In the genomic region with DNA sequence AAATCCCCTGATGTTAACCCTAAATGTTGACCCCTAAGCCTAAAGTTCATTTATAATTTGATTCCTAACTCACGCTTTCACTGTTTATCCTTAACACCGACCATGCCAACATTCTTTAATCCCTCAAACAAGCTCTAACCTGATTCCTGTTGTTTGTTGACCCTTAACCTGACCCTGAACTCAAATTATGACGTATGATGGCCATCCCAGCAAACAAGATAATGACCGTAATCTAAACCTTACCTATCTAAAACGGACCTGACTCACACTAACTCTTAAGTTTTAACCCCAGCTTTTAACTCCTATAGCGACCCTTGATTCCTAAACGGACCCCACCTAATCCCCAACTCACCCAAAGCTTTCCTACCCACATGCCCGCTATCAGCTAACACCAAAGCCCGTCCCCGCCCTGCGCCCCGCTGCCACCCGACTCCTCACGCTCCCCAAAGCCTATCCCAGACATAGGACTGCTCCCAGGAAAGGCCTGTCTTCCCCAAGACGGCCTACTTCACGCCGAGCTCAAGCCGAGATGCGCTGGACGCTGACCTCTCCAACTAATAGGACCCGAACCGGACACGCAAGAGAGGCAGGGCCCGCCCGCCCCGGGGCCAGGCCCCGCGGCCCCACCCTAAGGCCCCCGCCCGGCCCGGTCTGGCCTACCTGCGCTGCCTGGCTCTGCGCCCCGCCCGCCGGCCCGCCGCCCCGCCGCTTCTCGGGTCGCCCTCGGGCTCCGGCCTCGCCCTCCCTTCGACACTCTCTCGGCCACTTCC, we compare ENCODE assay signal across 8 cellular contexts. TPM values are rescaled to one million over a fixed set of nuclear protein-coding genes. Genes with fewer than 3 reads are reported as not detected.
A peak's percentile ranks its signal among the peaks of the same experiment; 100 is the strongest.
DNase-seq lines count a peak whose midpoint lies in the region; ATAC-seq, FAIRE-seq and TF ChIP-seq lines count a peak whose summit lies in the region.

No MANE protein-coding gene starts in this region.

- H3K36me3 ChIP-seq in Caco-2 (ENCODE audit: control insufficient read depth, insufficient read depth, low read length) (peaks cover 1% of the 10 kb centered on the region), astrocyte (ENCODE audit: insufficient read depth, low read length) (peaks cover 19% of the 10 kb centered on the region), right lobe of liver (peaks cover 0 to 19% (median 12%) of the 10 kb centered on the region in 4 donors)

- no peak overlapping the region for H3K27ac Mint-ChIP-seq in Caco-2 (ENCODE audit: unreplicated experiment)
- no peak overlapping the region for H3K27ac Mint-ChIP-seq in astrocyte (ENCODE audit: unreplicated experiment)

- H3K9me3 Mint-ChIP-seq in Caco-2 (ENCODE audit: unreplicated experiment) = no peaks in the 10 kb centered on the region
- H3K9me3 Mint-ChIP-seq in astrocyte (ENCODE audit: unreplicated experiment) = no peaks in the 10 kb centered on the region

- ATAC-seq in HG03460 (IDR thresholded peaks at IDR 0.05; ENCODE audit: unreplicated experiment) (peak; percentile 0), right lobe of liver (peak in 3 of 4 donors; percentile 7 to 20 (median 15)), GM21529 (IDR thresholded peaks at IDR 0.05; ENCODE audit: unreplicated experiment) (no peak), HG03175 (IDR thresholded peaks at IDR 0.05; ENCODE audit: unreplicated experiment) (no peak)

- no peak for TF ChIP-seq CTCF in Caco-2 (IDR thresholded peaks at IDR 0.05; ENCODE audit: insufficient read depth in 1 of 2, low read depth in 1 of 2, low read length in 1 of 2, severe bottlenecking in 1 of 2, unreplicated experiment in 1 of 2)
- no peak for TF ChIP-seq CTCF in astrocyte (IDR thresholded peaks at IDR 0.05; ENCODE audit: insufficient read depth, low read depth, low read length)
- no peak for TF ChIP-seq CTCF in right lobe of liver (IDR thresholded peaks at IDR 0.05)

- H3K4me1 ChIP-seq in Caco-2 = peaks cover 46% of the 10 kb centered on the region
- H3K4me1 ChIP-seq in astrocyte (ENCODE audit: insufficient read depth, low read length) = peaks cover 58% of the 10 kb centered on the region
- H3K4me1 ChIP-seq in right lobe of liver = peaks cover 0 to 61% (median 23%) of the 10 kb centered on the region in 4 donors

- H2AFZ ChIP-seq in astrocyte (ENCODE audit: low read depth, low read length) = no peak overlapping the region

- WGBS in right lobe of liver (ENCODE audit: insufficient coverage, low coverage, low lambda C conversion rate, missing lambda C conversion rate) = 0% methylated on average over 17 of the region's 47 CpGs

- peak overlapping the region; percentile 92 for H3K27ac ChIP-seq in astrocyte (ENCODE audit: low read depth, low read length)
- peak overlapping the region; percentile 97 to 100 (median 98) for H3K27ac ChIP-seq in right lobe of liver

- H3K4me3 Mint-ChIP-seq in Caco-2 (ENCODE audit: unreplicated experiment) = no peak overlapping the region
- peak overlapping the region; percentile 97 for H3K4me3 Mint-ChIP-seq in astrocyte (ENCODE audit: unreplicated experiment)

- H4K20me1 ChIP-seq in astrocyte (ENCODE audit: insufficient read depth, low read length) = peaks cover 67% of the 10 kb centered on the region

- H3K27me3 Mint-ChIP-seq in Caco-2 (ENCODE audit: insufficient read depth, unreplicated experiment) (no peaks in the 10 kb centered on the region), astrocyte (ENCODE audit: low read depth, unreplicated experiment) (no peaks in the 10 kb centered on the region)

- intact Hi-C loops in Caco-2 (cut with micrococcal nuclease; ENCODE audit: unreplicated experiment) (loop anchor here (1.0 to 10.0 kb wide), 8 partner anchors 17 to 617 kb away; partner anchors contain the start of genes ATOSB, GBA2, RGP1 and TESK1), right lobe of liver (cut with DNase I) (no loop called here)

- H3K4me2 ChIP-seq in astrocyte (ENCODE audit: low read length) = peak overlapping the region; percentile 99

- peak overlapping the region; percentile 91 for H3K9ac ChIP-seq in astrocyte (ENCODE audit: low read length)

- H3K9me3 ChIP-seq in Caco-2 (no peaks in the 10 kb centered on the region), astrocyte (ENCODE audit: insufficient read depth, low read depth, low read length) (no peaks in the 10 kb centered on the region), right lobe of liver (no peaks in the 10 kb centered on the region)

- no peak for FAIRE-seq in astrocyte (lab: Jason Lieb, UNC)

- BruUV-seq in Caco-2 (replicated peaks; lab: Mats Ljungman, UMichigan) = TSS peak; percentile 46

- DNase-seq in Caco-2 = no peak
- DNase-seq in astrocyte (ENCODE audit: low read depth) = no peak
- no peak for DNase-seq in right lobe of liver
- no peak for DNase-seq in NCI-H2029 treated with DMSO at 0.1 percent for 48 hours (lab: John Stamatoyannopoulos, UW)
- DNase-seq in NCI-H187 treated with DMSO at 0.1 percent for 48 hours (lab: John Stamatoyannopoulos, UW) = no peak

- H3K27me3 ChIP-seq in Caco-2 (replicated peaks; ENCODE audit: control insufficient read depth, insufficient read depth, low read length) (no peaks in the 10 kb centered on the region), astrocyte (ENCODE audit: insufficient read depth, low read length) (no peaks in the 10 kb centered on the region), right lobe of liver (no peaks in the 10 kb centered on the region)

- H3K79me2 ChIP-seq in astrocyte (ENCODE audit: insufficient read depth, low read length) = peaks cover 86% of the 10 kb centered on the region

- TF ChIP-seq POLR2A in right lobe of liver (IDR thresholded peaks at IDR 0.05) = no peak

- H3K36me3 Mint-ChIP-seq in Caco-2 (ENCODE audit: insufficient read depth, unreplicated experiment) (peaks cover 48% of the 10 kb centered on the region), astrocyte (ENCODE audit: low read depth, unreplicated experiment) (peaks cover 4% of the 10 kb centered on the region)

- H3K4me1 Mint-ChIP-seq in Caco-2 (ENCODE audit: low read depth, unreplicated experiment) (no peaks in the 10 kb centered on the region), astrocyte (ENCODE audit: low read depth, unreplicated experiment) (peaks cover 23% of the 10 kb centered on the region)

- POLR2A ChIA-PET in Caco-2 (lab: Charles Lee) = interaction anchor here (0.6 to 3.1 kb wide), 14 partner anchors 9 to 231 kb away, joined by 3 to 41 read pairs (median 6); partner anchors contain the start of genes ARHGEF39, CA9, CCDC107 and GBA2

- H3K4me3 ChIP-seq in Caco-2 (ENCODE audit: low read depth, low read length) (peak overlapping the region; percentile 83), astrocyte (ENCODE audit: insufficient read depth, low read depth, low read length) (peak overlapping the region; percentile 93), right lobe of liver (peak overlapping the region; percentile 70 to 85 (median 71))

- CTCF ChIA-PET in Caco-2 (lab: Charles Lee) = interaction anchor here (0.6 to 2.8 kb wide), 10 partner anchors 17 to 223 kb away, joined by 3 to 19 read pairs (median 6); partner anchors contain the start of genes ARHGEF39, CCDC107, GBA2 and RGP1

RNA-seq across cellular contexts. Expression of gene TLN1, which starts 0.4 kb away (rescaled TPM):
- total RNA-seq in Caco-2 (2022) (147 and 165 TPM in 2 replicates), astrocyte (518 and 525 TPM in 2 replicates), right lobe of liver (100 to 1,000 TPM; 103 to 168 (median 128) TPM)

RNA-seq across cellular contexts. Expression of gene CREB3, which starts 0.9 kb away (rescaled TPM):
- total RNA-seq in Caco-2 (2022) = 50.4 and 54.1 TPM in 2 replicates
- total RNA-seq in astrocyte = 80.3 and 84.1 TPM in 2 replicates
- total RNA-seq in right lobe of liver = 10 to 100 TPM; 12.1 to 35.2 (median 17.8) TPM

RNA-seq across cellular contexts. Expression of gene GBA2, which starts 17.4 kb away (rescaled TPM):
- 108 and 111 TPM in 2 replicates for total RNA-seq in Caco-2 (2022)
- 38.3 and 42.5 TPM in 2 replicates for total RNA-seq in astrocyte
- 10 to 100 TPM; 29.5 to 53.7 (median 35.2) TPM for total RNA-seq in right lobe of liver

RNA-seq across cellular contexts. Expression of gene RGP1, which starts 17.5 kb away (rescaled TPM):
- total RNA-seq in Caco-2 (2022) (25.0 and 27.1 TPM in 2 replicates), astrocyte (27.2 and 30.0 TPM in 2 replicates), right lobe of liver (10 to 100 TPM in 5 of 6 experiments, 1 to 10 TPM in 1; 9.5 to 13.0 (median 11.4) TPM)

RNA-seq across cellular contexts. Expression of gene MSMP, which starts 22.5 kb away (rescaled TPM):
- not detected in 2 replicates for total RNA-seq in Caco-2 (2022)
- not detected in 2 replicates for total RNA-seq in astrocyte
- not detected for total RNA-seq in right lobe of liver

Comparison
In these comparisons a context has a peak if more than half of its experiments do, and no peak if none do; other contexts are left out.
1. ATAC-seq: peak in HG03460 (single experiment) and right lobe of liver (3 of 4); none in GM21529 (single experiment) and HG03175 (single experiment).
2. Peak in every context shown above with its lines, with median percentiles within 50 percentile points of each other: H3K4me3 ChIP-seq.